ENCODE assay signal across 9 cellular contexts in the genomic region with DNA sequence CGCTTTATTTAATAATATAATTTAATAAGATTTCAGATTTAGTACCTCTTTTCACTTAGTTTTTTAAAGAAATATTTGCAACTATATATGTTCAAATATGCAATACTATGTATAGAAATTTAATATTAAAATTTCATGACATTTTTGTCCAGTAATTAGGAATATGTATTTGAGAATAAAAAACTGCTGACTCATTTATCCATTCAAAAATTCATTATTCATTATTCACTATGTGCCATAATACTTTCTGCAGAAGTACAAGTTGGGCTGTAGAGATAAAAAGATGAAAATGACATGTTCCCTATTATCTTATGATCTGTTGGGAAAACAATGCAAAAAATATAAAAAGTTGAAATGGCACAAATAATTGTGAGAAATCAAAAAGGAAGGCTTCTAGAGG. TPM values are rescaled to one million over a fixed set of nuclear protein-coding genes. Genes with fewer than 3 reads are reported as not detected.
"Had no signal": no experiment of that assay in that cellular context is flagged by ENCODE, and none has a peak within 500 bp of the region (broad histone marks: within the 10 kb centered on the region; RNA-seq: fewer than 3 reads in every experiment).

No MANE protein-coding gene starts in this region.

- H3K27ac ChIP-seq: GM23248 had no signal

- H3K9me3 ChIP-seq: HAP-1 had no signal

- H3K36me3 ChIP-seq: HAP-1 had no signal

- FAIRE-seq: HTR-8/SVneo had no signal

- ATAC-seq: HCT116 had no signal

- H3K9ac ChIP-seq: GM23248 had no signal

- H3K4me3 ChIP-seq: GM23248, HAP-1 had no signal

- DNase-seq: GM23248, GOT3, H7, HFFc6, KG1 had no signal

- H2AFZ ChIP-seq: GM23248 had no signal

RNA-seq across cellular contexts. Expression of a gene that starts 18.1 kb away (rescaled TPM):
- total RNA-seq: HT-29 had no signal
